19 cellular contexts compared by ENCODE assay signal in the genomic region with DNA sequence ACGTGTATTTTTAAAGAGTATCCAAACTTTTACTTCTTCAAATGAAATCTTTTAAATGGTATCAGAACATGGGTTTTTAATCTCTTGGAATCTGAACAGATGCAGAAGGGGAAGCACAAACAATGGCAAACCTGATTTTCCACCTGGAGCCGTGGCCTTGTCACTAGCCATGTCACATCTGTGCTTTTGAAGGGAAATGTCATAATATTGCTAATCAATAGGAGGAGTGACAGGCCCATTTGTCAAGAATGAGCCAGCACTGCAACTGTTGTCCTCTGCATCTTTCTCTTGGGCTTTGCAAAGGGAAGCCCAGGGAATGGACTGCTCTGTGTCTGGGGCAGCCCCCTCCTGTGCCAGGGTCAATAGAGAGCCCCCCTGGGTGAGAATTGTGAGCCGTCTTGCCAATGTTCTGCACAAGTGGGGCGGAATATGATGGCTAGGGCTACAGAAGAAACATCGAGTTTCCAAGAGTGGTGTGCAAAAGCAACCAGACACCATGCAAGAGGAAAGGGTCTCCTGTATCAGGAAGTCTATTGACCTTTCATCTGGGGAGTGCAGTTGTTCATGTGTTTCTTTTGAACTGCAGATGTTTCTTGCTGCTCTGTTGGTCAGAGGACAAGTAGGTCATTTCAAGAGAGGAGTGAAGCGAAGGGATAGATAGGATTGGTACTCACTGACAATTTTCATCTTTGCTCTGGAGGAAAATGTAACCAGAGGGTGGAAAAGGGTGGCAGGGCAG.
DNase-seq lines count a peak whose midpoint lies in the region; ATAC-seq and TF ChIP-seq lines count a peak whose summit lies in the region.
"Had no signal": no experiment of that assay in that cellular context is flagged by ENCODE, and none has a peak within 500 bp of the region (broad histone marks: within the 10 kb centered on the region; RNA-seq: fewer than 3 reads in every experiment).

No MANE protein-coding gene starts in this region.

- H3K36me3 ChIP-seq in transverse colon (no peaks in the 10 kb centered on the region), thyroid gland (no peaks in the 10 kb centered on the region)

- peak; percentile 31 for ATAC-seq in stimulated activated effector memory CD8-positive, alpha-beta T cell treated with anti-CD3 and anti-CD28 coated beads, Interleukin-12 subunit alpha, Interleukin-12 subunit beta, amount 100 ng/mL, for 72 hours
- ATAC-seq in GM21529 (IDR thresholded peaks at IDR 0.05; ENCODE audit: unreplicated experiment): no peak
- no peak for ATAC-seq in HG02798 (IDR thresholded peaks at IDR 0.05; ENCODE audit: poor library complexity, unreplicated experiment)
- ATAC-seq: GM12878 had no signal

- in situ Hi-C loops in transverse colon (cut with MboI; ENCODE audit: low pct_ligation_motif_present in 1 of 4, low pct_unique_long_range_greater_than_20kb in 1 of 4, low sequenced_read_pairs in 3 of 4): loop anchor here in 1 of 4 donors (25.0 kb wide), 1 partner anchor 427 kb away; no protein-coding TSS in a partner anchor

- H3K4me3 ChIP-seq in transverse colon: no peak overlapping the region
- no peak overlapping the region for H3K4me3 ChIP-seq in thyroid gland (replicated peaks in 1 of 3)
- H3K4me3 ChIP-seq: GM12878, GM23248 had no signal

- no peak for TF ChIP-seq EP300 in transverse colon (IDR thresholded peaks at IDR 0.05; ENCODE audit: low read depth)

- H3K4me3 Mint-ChIP-seq in glutamatergic neuron (ENCODE audit: unreplicated experiment): no peak overlapping the region
- peak overlapping the region; percentile 14 for H3K4me3 Mint-ChIP-seq in nephron progenitor cell
- no peak overlapping the region for H3K4me3 Mint-ChIP-seq in stimulated activated effector memory CD8-positive, alpha-beta T cell treated with anti-CD3 and anti-CD28 coated beads, Interleukin-12 subunit alpha, Interleukin-12 subunit beta, amount 100 ng/mL, for 72 hours
- H3K4me3 Mint-ChIP-seq: CD14-positive monocyte; CD4-positive, alpha-beta T cell; CD8-positive, alpha-beta memory T cell had no signal

- intact Hi-C loops in transverse colon (cut with DNase I; ENCODE audit: low total_unique reads) (no loop called here), thyroid gland (cut with DNase I) (no loop called here)

- no peaks in the 10 kb centered on the region for H3K4me1 ChIP-seq in transverse colon
- H3K4me1 ChIP-seq in thyroid gland: no peaks in the 10 kb centered on the region

- TF ChIP-seq POLR2A in transverse colon (IDR thresholded peaks at IDR 0.05) (no peak), thyroid gland (IDR thresholded peaks at IDR 0.05) (no peak)

- peak overlapping the region; percentile 33 for H3K27ac Mint-ChIP-seq in glutamatergic neuron (ENCODE audit: unreplicated experiment)
- peak overlapping the region; percentile 89 for H3K27ac Mint-ChIP-seq in nephron progenitor cell
- no peak overlapping the region for H3K27ac Mint-ChIP-seq in stimulated activated effector memory CD8-positive, alpha-beta T cell treated with anti-CD3 and anti-CD28 coated beads, Interleukin-12 subunit alpha, Interleukin-12 subunit beta, amount 100 ng/mL, for 72 hours
- H3K27ac Mint-ChIP-seq: CD14-positive monocyte; CD4-positive, alpha-beta T cell; CD8-positive, alpha-beta memory T cell had no signal

- TF ChIP-seq CTCF in VCaP (conservative IDR thresholded peaks at IDR 0.05) (no peak), glutamatergic neuron (IDR thresholded peaks at IDR 0.05; ENCODE audit: partially characterized antibody, unreplicated experiment) (no peak), nephron progenitor cell (IDR thresholded peaks at IDR 0.05) (no peak), transverse colon (IDR thresholded peaks at IDR 0.05) (no peak), thyroid gland (IDR thresholded peaks at IDR 0.05) (no peak)

- H3K27me3 ChIP-seq in transverse colon: no peaks in the 10 kb centered on the region
- no peaks in the 10 kb centered on the region for H3K27me3 ChIP-seq in thyroid gland

- H3K36me3 Mint-ChIP-seq in glutamatergic neuron (ENCODE audit: unreplicated experiment) (no peaks in the 10 kb centered on the region), nephron progenitor cell (ENCODE audit: low read depth) (no peaks in the 10 kb centered on the region)
- H3K36me3 Mint-ChIP-seq in stimulated activated effector memory CD8-positive, alpha-beta T cell treated with anti-CD3 and anti-CD28 coated beads, Interleukin-12 subunit alpha, Interleukin-12 subunit beta, amount 100 ng/mL, for 72 hours: no peaks in the 10 kb centered on the region
- H3K36me3 Mint-ChIP-seq: CD14-positive monocyte; CD8-positive, alpha-beta memory T cell had no signal

- peaks cover 2% of the 10 kb centered on the region for H3K9me3 Mint-ChIP-seq in glutamatergic neuron (ENCODE audit: unreplicated experiment)
- no peaks in the 10 kb centered on the region for H3K9me3 Mint-ChIP-seq in nephron progenitor cell
- peaks cover 2% of the 10 kb centered on the region for H3K9me3 Mint-ChIP-seq in stimulated activated effector memory CD8-positive, alpha-beta T cell treated with anti-CD3 and anti-CD28 coated beads, Interleukin-12 subunit alpha, Interleukin-12 subunit beta, amount 100 ng/mL, for 72 hours
- H3K9me3 Mint-ChIP-seq: CD4-positive, alpha-beta T cell had no signal

- peaks cover 30% of the 10 kb centered on the region for H3K4me1 Mint-ChIP-seq in glutamatergic neuron (ENCODE audit: low read depth, unreplicated experiment)
- peaks cover 81% of the 10 kb centered on the region for H3K4me1 Mint-ChIP-seq in nephron progenitor cell
- no peaks in the 10 kb centered on the region for H3K4me1 Mint-ChIP-seq in stimulated activated effector memory CD8-positive, alpha-beta T cell treated with anti-CD3 and anti-CD28 coated beads, Interleukin-12 subunit alpha, Interleukin-12 subunit beta, amount 100 ng/mL, for 72 hours
- H3K4me1 Mint-ChIP-seq: CD14-positive monocyte; CD8-positive, alpha-beta memory T cell had no signal

- H3K27ac ChIP-seq in VCaP: peak overlapping the region; percentile 96; the same call in 1 of the 2 replicates
- H3K27ac ChIP-seq in transverse colon: no peak overlapping the region
- no peak overlapping the region for H3K27ac ChIP-seq in thyroid gland
- H3K27ac ChIP-seq: GM23248 had no signal

- WGBS in transverse colon (ENCODE audit: low coverage in 1 of 2), 2 donors: 89 to 90% methylated on average over 2 to 6 of the region's 6 CpGs
- WGBS in thyroid gland, 2 donors: 74 to 82% methylated on average over 6 of the region's 6 CpGs

- no peaks in the 10 kb centered on the region for H3K27me3 Mint-ChIP-seq in glutamatergic neuron (ENCODE audit: unreplicated experiment)
- H3K27me3 Mint-ChIP-seq in nephron progenitor cell (ENCODE audit: low read depth, poor library complexity): no peaks in the 10 kb centered on the region

- no peak for DNase-seq in glutamatergic neuron
- no peak for DNase-seq in nephron progenitor cell
- DNase-seq in stimulated activated effector memory CD8-positive, alpha-beta T cell treated with anti-CD3 and anti-CD28 coated beads, Interleukin-12 subunit alpha, Interleukin-12 subunit beta, amount 100 ng/mL, for 72 hours (ENCODE audit: low spot score in 2 of 2): no peak
- no peak for DNase-seq in transverse colon
- DNase-seq in thyroid gland: no peak
- DNase-seq: CD4-positive, alpha-beta T cell; CD8-positive, alpha-beta memory T cell; DMS 273 treated with DMSO at 0.1 percent for 48 hours; DMS79; EL; GDM1; GM23248; H7; HCEC 1CT had no signal

- H3K9me3 ChIP-seq in transverse colon: no peaks in the 10 kb centered on the region
- no peaks in the 10 kb centered on the region for H3K9me3 ChIP-seq in thyroid gland
